Comparison of ENCODE assay signal across 8 cellular contexts in genomic region chr1:93177991-93178390, GRCh38. TPM values are rescaled to one million over a fixed set of nuclear protein-coding genes. Genes with fewer than 3 reads are reported as not detected.
DNase-seq lines count a peak whose midpoint lies in the region; ATAC-seq and TF ChIP-seq lines count a peak whose summit lies in the region.

No MANE protein-coding gene starts in this region.

- H3K36me3 Mint-ChIP-seq in activated CD4-positive, alpha-beta T cell treated with anti-CD3 and anti-CD28 coated beads, Interleukin-2, amount 10 ng/mL, durations not matched to agents 7 days and 5 days (ENCODE audit: low read depth): peaks cover 29% of the 10 kb centered on the region
- peaks cover 5% of the 10 kb centered on the region; the same call in 1 of the 2 replicates for H3K36me3 Mint-ChIP-seq in WTC11

- no peaks in the 10 kb centered on the region for H3K9me3 ChIP-seq in iPS-18a (ENCODE audit: control insufficient read depth, low read depth, low read length)
- no peaks in the 10 kb centered on the region for H3K9me3 ChIP-seq in thoracic aorta

- H3K4me1 Mint-ChIP-seq in activated CD4-positive, alpha-beta T cell treated with anti-CD3 and anti-CD28 coated beads, Interleukin-2, amount 10 ng/mL, durations not matched to agents 7 days and 5 days: peaks cover 54% of the 10 kb centered on the region
- peaks cover 25% of the 10 kb centered on the region for H3K4me1 Mint-ChIP-seq in WTC11

- no peak overlapping the region for H3K27ac ChIP-seq in iPS-18a (ENCODE audit: low read length)
- peak overlapping the region in 1 of 2 donors; percentile 0 for H3K27ac ChIP-seq in thoracic aorta

- CTCF ChIA-PET in activated CD4-positive, alpha-beta T cell treated with anti-CD3 and anti-CD28 coated beads, Interleukin-2, amount 10 ng/mL, durations not matched to agents 7 days and 5 days (lab: Charles Lee): interaction anchor here (0.7 to 1.0 kb wide), 2 partner anchors 13 to 974 kb away, joined by 3 to 4 read pairs; no protein-coding TSS in a partner anchor
- CTCF ChIA-PET in WTC11 (lab: Charles Lee): no interaction called here

- H3K27me3 ChIP-seq in iPS-18a (ENCODE audit: control insufficient read depth, insufficient read depth, low read length): no peaks in the 10 kb centered on the region
- no peaks in the 10 kb centered on the region for H3K27me3 ChIP-seq in thoracic aorta (replicated peaks; ENCODE audit: insufficient read depth)

- no peak for TF ChIP-seq CTCF in WTC11 (IDR thresholded peaks at IDR 0.05)
- no peak for TF ChIP-seq CTCF in thoracic aorta (IDR thresholded peaks at IDR 0.05)

- POLR2A ChIA-PET in activated CD4-positive, alpha-beta T cell treated with anti-CD3 and anti-CD28 coated beads, Interleukin-2, amount 10 ng/mL, durations not matched to agents 7 days and 5 days (lab: Charles Lee): no interaction called here
- POLR2A ChIA-PET in WTC11 (lab: Charles Lee): no interaction called here

- H3K9me3 Mint-ChIP-seq in activated CD4-positive, alpha-beta T cell treated with anti-CD3 and anti-CD28 coated beads, Interleukin-2, amount 10 ng/mL, durations not matched to agents 7 days and 5 days: no peaks in the 10 kb centered on the region
- peaks cover 3% of the 10 kb centered on the region for H3K9me3 Mint-ChIP-seq in WTC11

- no peak for DNase-seq in activated CD4-positive, alpha-beta T cell treated with anti-CD3 and anti-CD28 coated beads, Interleukin-2, amount 10 ng/mL, durations not matched to agents 7 days and 5 days
- no peak for DNase-seq in activated CD4-positive, alpha-beta T cell treated with anti-CD3 and anti-CD28 coated beads, Interleukin-2, amount 50 U/mL, for 1 hour
- no peak for DNase-seq in WTC11 (ENCODE audit: low spot score)
- DNase-seq in thoracic aorta (ENCODE audit: low spot score): no peak
- DNase-seq in NCI-H1436 treated with DMSO at 0.1 percent for 48 hours (lab: John Stamatoyannopoulos, UW): no peak
- no peak for DNase-seq in activated gamma-delta T cell (lab: John Stamatoyannopoulos, UW)

- no peaks in the 10 kb centered on the region for H3K27me3 Mint-ChIP-seq in activated CD4-positive, alpha-beta T cell treated with anti-CD3 and anti-CD28 coated beads, Interleukin-2, amount 10 ng/mL, durations not matched to agents 7 days and 5 days
- no peaks in the 10 kb centered on the region for H3K27me3 Mint-ChIP-seq in WTC11 (ENCODE audit: low read depth)

- H3K4me3 Mint-ChIP-seq in activated CD4-positive, alpha-beta T cell treated with anti-CD3 and anti-CD28 coated beads, Interleukin-2, amount 10 ng/mL, durations not matched to agents 7 days and 5 days: peak overlapping the region; percentile 84
- H3K4me3 Mint-ChIP-seq in WTC11: peak overlapping the region; percentile 88

- no peak for ATAC-seq in WTC11
- no peak for ATAC-seq in thoracic aorta (ENCODE audit: insufficient number of reproducible peaks, low FRiP score, low read depth)
- ATAC-seq in HG03175 (IDR thresholded peaks at IDR 0.05; ENCODE audit: unreplicated experiment): no peak

- H3K27ac Mint-ChIP-seq in activated CD4-positive, alpha-beta T cell treated with anti-CD3 and anti-CD28 coated beads, Interleukin-2, amount 10 ng/mL, durations not matched to agents 7 days and 5 days: peak overlapping the region; percentile 97
- H3K27ac Mint-ChIP-seq in WTC11: no peak overlapping the region

- H3K4me3 ChIP-seq in iPS-18a (ENCODE audit: low read length) (peak overlapping the region; percentile 96), thoracic aorta (peak overlapping the region; percentile 82)

- H3K9ac ChIP-seq in iPS-18a (ENCODE audit: low read length): peak overlapping the region; percentile 94

- no peaks in the 10 kb centered on the region for H3K36me3 ChIP-seq in iPS-18a (ENCODE audit: control insufficient read depth, low read depth, low read length)
- no peaks in the 10 kb centered on the region for H3K36me3 ChIP-seq in thoracic aorta

- no peaks in the 10 kb centered on the region for H3K4me1 ChIP-seq in iPS-18a (ENCODE audit: control insufficient read depth, low read depth, low read length)
- H3K4me1 ChIP-seq in thoracic aorta (ENCODE audit: control insufficient read depth in 1 of 2, low read depth in 2 of 2): peaks cover 23 to 37% of the 10 kb centered on the region in 2 donors

TF ChIP-seq in WTC11, 78 proteins besides CTCF, POLR2A, EP300 and RAD21:
- TF ChIP-seq KAT7 (CRISPR knock-in tag; IDR thresholded peaks at IDR 0.05; ENCODE audit: borderline replicate concordance): no peak
- no peak for TF ChIP-seq NFE2L1 (CRISPR knock-in tag; IDR thresholded peaks at IDR 0.05)
- no peak for TF ChIP-seq FOXJ3 (CRISPR knock-in tag; IDR thresholded peaks at IDR 0.05; ENCODE audit: borderline replicate concordance)
- no peak for TF ChIP-seq ZNF281 (CRISPR knock-in tag; IDR thresholded peaks at IDR 0.05)
- no peak for TF ChIP-seq SMAD4 (CRISPR knock-in tag; IDR thresholded peaks at IDR 0.05)
- no peak for TF ChIP-seq IRF2 (CRISPR knock-in tag; IDR thresholded peaks at IDR 0.05; ENCODE audit: borderline replicate concordance, low read depth)
- TF ChIP-seq PREB (CRISPR knock-in tag; IDR thresholded peaks at IDR 0.05; ENCODE audit: borderline replicate concordance): no peak
- TF ChIP-seq TEAD1 (CRISPR knock-in tag; IDR thresholded peaks at IDR 0.05): no peak
- no peak for TF ChIP-seq ZNF263 (CRISPR knock-in tag; IDR thresholded peaks at IDR 0.05; ENCODE audit: low read depth)
- TF ChIP-seq PRRX2 (CRISPR knock-in tag; IDR thresholded peaks at IDR 0.05): no peak
- no peak for TF ChIP-seq ZNF138 (CRISPR knock-in tag; conservative IDR thresholded peaks at IDR 0.05)
- no peak for TF ChIP-seq CDX4 (CRISPR knock-in tag; IDR thresholded peaks at IDR 0.05; ENCODE audit: borderline replicate concordance)
- TF ChIP-seq RELA (CRISPR knock-in tag; IDR thresholded peaks at IDR 0.05; ENCODE audit: borderline replicate concordance): no peak
- TF ChIP-seq ZBTB43 (CRISPR knock-in tag; IDR thresholded peaks at IDR 0.05): no peak
- no peak for TF ChIP-seq CREM (CRISPR knock-in tag; IDR thresholded peaks at IDR 0.05)
- TF ChIP-seq USF1 (CRISPR knock-in tag; IDR thresholded peaks at IDR 0.05): no peak
- TF ChIP-seq ZNF416 (CRISPR knock-in tag; IDR thresholded peaks at IDR 0.05): no peak

RNA-seq across cellular contexts. Expression of gene TMED5, which starts 2.2 kb away (rescaled TPM):
- total RNA-seq in activated CD4-positive, alpha-beta T cell treated with anti-CD3 and anti-CD28 coated beads, Interleukin-2, amount 10 ng/mL, durations not matched to agents 7 days and 5 days: 10 to 100 TPM; 42.6 to 44.7 TPM
- total RNA-seq in WTC11 (2021): 25.1 to 28.5 TPM (median 25.6 TPM) in 3 replicates
- total RNA-seq in thoracic aorta: 10 to 100 TPM; 45.2 to 93.3 TPM

RNA-seq across cellular contexts. Expression of gene CCDC18, which starts 2.5 kb away (rescaled TPM):
- 10 to 100 TPM; 31.3 to 33.1 TPM for total RNA-seq in activated CD4-positive, alpha-beta T cell treated with anti-CD3 and anti-CD28 coated beads, Interleukin-2, amount 10 ng/mL, durations not matched to agents 7 days and 5 days
- total RNA-seq in WTC11 (2021) (21.3 to 24.9 TPM (median 23.0 TPM) in 3 replicates), thoracic aorta (1 to 10 TPM; 1.9 to 4.0 TPM)
